8 cellular contexts compared by ENCODE assay signal in genomic region chr17:77323413-77324171, GRCh38.
A peak's percentile ranks its signal among the peaks of the same experiment; 100 is the strongest.
DNase-seq lines count a peak whose midpoint lies in the region; ATAC-seq and TF ChIP-seq lines count a peak whose summit lies in the region.

No MANE protein-coding gene starts in this region.

- no peak; a peak in 1 of 4 replicates for TF ChIP-seq EP300 in SK-N-SH (IDR thresholded peaks at IDR 0.05; ENCODE audit: borderline replicate concordance in 1 of 2, low read depth in 1 of 2, low read length in 1 of 2)

- H3K9ac ChIP-seq in SK-N-SH: peak overlapping the region; percentile 77

- H3K4me3 ChIP-seq in SK-N-SH (ENCODE audit: low read depth in 2 of 2, low read length in 1 of 2) (peak overlapping the region in 1 of 2 experiments; percentile 40; a peak in 3 of 4 replicates), retinal pigment epithelial cell (ENCODE audit: low read length) (peak overlapping the region; percentile 26)

- ATAC-seq in HG02678 (IDR thresholded peaks at IDR 0.05; ENCODE audit: unreplicated experiment): no peak

- DNase-seq in GM13977 (ENCODE audit: low spot score) (no peak), SK-N-SH (peak; percentile 61), foreskin melanocyte (peak; percentile 50), retinal pigment epithelial cell (ENCODE audit: low read depth) (no peak), globus pallidus (ENCODE audit: low spot score) (no peak), NCI-H2196 (lab: John Stamatoyannopoulos, UW; ENCODE audit: unreplicated experiment) (no peak), NCI-H2029 treated with DMSO at 0.1 percent for 48 hours (lab: John Stamatoyannopoulos, UW) (no peak)

- H3K9me2 ChIP-seq in SK-N-SH: no peaks in the 10 kb centered on the region

- no peaks in the 10 kb centered on the region for H3K27me3 ChIP-seq in SK-N-SH (ENCODE audit: insufficient read depth)

- peaks cover 73% of the 10 kb centered on the region for H3K79me2 ChIP-seq in SK-N-SH (ENCODE audit: insufficient read depth)

- H3K9me3 ChIP-seq in SK-N-SH: no peaks in the 10 kb centered on the region

- H2AFZ ChIP-seq in SK-N-SH (ENCODE audit: low read depth): no peak overlapping the region; the same call in 1 of the 2 replicates

- H3K4me1 ChIP-seq in SK-N-SH (ENCODE audit: control insufficient read depth in 1 of 2, insufficient read depth in 2 of 2, low read depth in 1 of 2, low read length in 1 of 2): peaks cover 60 to 61% of the 10 kb centered on the region in 2 experiments; a peak in 3 of 4 replicates

- H3K36me3 ChIP-seq in SK-N-SH (replicated peaks in 1 of 2; ENCODE audit: control insufficient read depth in 1 of 2, insufficient read depth in 2 of 2, low read length in 1 of 2): no peaks in the 10 kb centered on the region

- POLR2A ChIA-PET in SK-N-SH (lab: Yijun Ruan, JAX): no interaction called here

- TF ChIP-seq RAD21 in SK-N-SH (IDR thresholded peaks at IDR 0.05; ENCODE audit: low read length): no peak

- in situ Hi-C loops in GM13977 (cut with MboI; ENCODE audit: low pct_unique_long_range_greater_than_20kb, low sequenced_read_pairs, unreplicated experiment): loop anchor here (10.0 kb wide), 1 partner anchor 171 kb away; no protein-coding TSS in a partner anchor

- peaks cover 40% of the 10 kb centered on the region for H3F3A ChIP-seq in SK-N-SH (replicated peaks; ENCODE audit: insufficient read depth)

- peak overlapping the region; percentile 92 to 98 for H3K27ac ChIP-seq in SK-N-SH (ENCODE audit: low read depth in 2 of 2, low read length in 1 of 2)

- peak overlapping the region; percentile 76 for H3K4me2 ChIP-seq in SK-N-SH

- no peaks in the 10 kb centered on the region for H4K20me1 ChIP-seq in SK-N-SH (ENCODE audit: insufficient read depth)

- WGBS in SK-N-SH (ENCODE audit: low lambda C conversion rate): 66% methylated on average over 29 of the region's 36 CpGs

- TF ChIP-seq CTCF in GM13977 (IDR thresholded peaks at IDR 0.05; ENCODE audit: extremely low read depth, insufficient read depth, missing control alignments) (peak; percentile 2), SK-N-SH (IDR thresholded peaks at IDR 0.05) (no peak), retinal pigment epithelial cell (conservative IDR thresholded peaks at IDR 0.05; ENCODE audit: low read depth, low read length) (no peak)

- CTCF ChIA-PET in SK-N-SH (lab: Yijun Ruan, JAX): interaction anchor here (0.9 to 4.5 kb wide), 10 partner anchors 8 to 172 kb away, joined by 3 to 24 read pairs (median 4); no protein-coding TSS in a partner anchor

TF ChIP-seq in SK-N-SH, 30 proteins besides CTCF, POLR2A, EP300 and RAD21:
- TF ChIP-seq IRF3 (IDR thresholded peaks at IDR 0.05; ENCODE audit: low read depth, low read length) (no peak), PBX3 (IDR thresholded peaks at IDR 0.05) (no peak), NFIC (IDR thresholded peaks at IDR 0.05; ENCODE audit: borderline replicate concordance) (no peak), REST (IDR thresholded peaks at IDR 0.05; ENCODE audit: low read depth, low read length) (no peak), SIN3A (IDR thresholded peaks at IDR 0.05; ENCODE audit: borderline replicate concordance, low read depth, low read length) (no peak), MAX (IDR thresholded peaks at IDR 0.05; ENCODE audit: low read depth) (no peak), TCF12 (IDR thresholded peaks at IDR 0.05) (0 out of 2 replicates have a peak, but pooled peaks have one; percentile 5), ZBTB33 (IDR thresholded peaks at IDR 0.05; ENCODE audit: borderline replicate concordance, low read depth) (no peak), JUND (IDR thresholded peaks at IDR 0.05) (no peak), MXI1 (IDR thresholded peaks at IDR 0.05; ENCODE audit: low read depth, low read length) (0 out of 2 replicates have a peak, but pooled peaks have one; percentile 44), FOSL2 (IDR thresholded peaks at IDR 0.05; ENCODE audit: borderline replicate concordance, low read depth) (no peak), SMC3 (IDR thresholded peaks at IDR 0.05; ENCODE audit: low read depth, low read length) (no peak), MEF2A (IDR thresholded peaks at IDR 0.05; ENCODE audit: borderline replicate concordance, low read depth) (no peak)

Comparison
In these comparisons a context has a peak if more than half of its experiments do, and no peak if none do; other contexts are left out.
1. DNase-seq: peak in SK-N-SH (single experiment) and foreskin melanocyte (single experiment); none in GM13977 (single experiment), retinal pigment epithelial cell (single experiment), globus pallidus (single experiment), NCI-H2196 (single experiment) and NCI-H2029 treated with DMSO at 0.1 percent for 48 hours (single experiment).